ENCODE assay signal across 6 cellular contexts in genomic region chr1:145995964-145996432, GRCh38. TPM values are rescaled to one million over a fixed set of nuclear protein-coding genes. Genes with fewer than 3 reads are reported as not detected.
DNase-seq lines count a peak whose midpoint lies in the region; ATAC-seq lines count a peak whose summit lies in the region.

No MANE protein-coding gene starts in this region.

- POLR2A ChIA-PET in naive thymus-derived CD4-positive, alpha-beta T cell (lab: Charles Lee) = interaction anchor here (0.8 to 35.8 kb wide), 13 partner anchors 9 to 172 kb away, joined by 3 to 1779 read pairs (median 24); partner anchors contain the start of genes ANKRD34A, HJV, LIX1L and NUDT17

- H3K27me3 Mint-ChIP-seq in naive thymus-derived CD4-positive, alpha-beta T cell = peaks cover 0 to 3% (median 0%) of the 10 kb centered on the region in 5 donors

- no peak for ATAC-seq in naive thymus-derived CD4-positive, alpha-beta T cell
- ATAC-seq in HG03565 (IDR thresholded peaks at IDR 0.05; ENCODE audit: unreplicated experiment) = no peak

- intact Hi-C loops in naive thymus-derived CD4-positive, alpha-beta T cell (cut with micrococcal nuclease) = loop anchor here (1.0 to 5.0 kb wide), 6 partner anchors 8 to 77 kb away; partner anchors contain the start of genes ANKRD34A (in 1 of the 2), PEX11B (in 1 of the 2), POLR3GL (in 1 of the 2) and RBM8A (in 1 of the 2)

- H3K9me3 ChIP-seq in HUES48 (ENCODE audit: control insufficient read depth, insufficient read depth, low read length) = no peaks in the 10 kb centered on the region
- no peaks in the 10 kb centered on the region for H3K9me3 ChIP-seq in naive thymus-derived CD4-positive, alpha-beta T cell (ENCODE audit: control insufficient read depth in 2 of 3, low read length in 3 of 3)

- peaks cover 41 to 73% (median 54%) of the 10 kb centered on the region in 7 donors for H3K4me1 Mint-ChIP-seq in naive thymus-derived CD4-positive, alpha-beta T cell

- H3K4me3 Mint-ChIP-seq in naive thymus-derived CD4-positive, alpha-beta T cell = peak overlapping the region; percentile 89 to 99 (median 98)

- peak overlapping the region; percentile 89 for H3K4me3 ChIP-seq in HUES48 (ENCODE audit: low read depth, low read length)
- H3K4me3 ChIP-seq in naive thymus-derived CD4-positive, alpha-beta T cell (ENCODE audit: low read length) = peak overlapping the region; percentile 97

- peak overlapping the region; percentile 86 for H3K9ac ChIP-seq in HUES48 (ENCODE audit: low read depth, low read length)

- peaks cover 33% of the 10 kb centered on the region for H3K36me3 ChIP-seq in HUES48 (ENCODE audit: control insufficient read depth, insufficient read depth, low read length)
- H3K36me3 ChIP-seq in naive thymus-derived CD4-positive, alpha-beta T cell (ENCODE audit: control insufficient read depth in 2 of 3, insufficient read depth in 3 of 3, low read length in 3 of 3) = peaks cover 36 to 47% (median 37%) of the 10 kb centered on the region in 3 experiments

- peaks cover 0 to 14% (median 0%) of the 10 kb centered on the region in 11 donors for H3K9me3 Mint-ChIP-seq in naive thymus-derived CD4-positive, alpha-beta T cell

- H3K27me3 ChIP-seq in HUES48 (ENCODE audit: control insufficient read depth, insufficient read depth, low read length) = no peaks in the 10 kb centered on the region
- no peaks in the 10 kb centered on the region for H3K27me3 ChIP-seq in naive thymus-derived CD4-positive, alpha-beta T cell (ENCODE audit: control insufficient read depth in 2 of 2, insufficient read depth in 2 of 2, low read length in 2 of 2)

- H3K27ac ChIP-seq in HUES48 (ENCODE audit: low read depth, low read length) = peak overlapping the region; percentile 6
- H3K27ac ChIP-seq in adipose tissue (ENCODE audit: low read depth, low read length) = peak overlapping the region; percentile 92
- H3K27ac ChIP-seq in naive thymus-derived CD4-positive, alpha-beta T cell (ENCODE audit: low read depth, low read length) = peak overlapping the region; percentile 91

- DNase-seq in naive thymus-derived CD4-positive, alpha-beta T cell = no peak
- no peak for DNase-seq in DMS153 (lab: John Stamatoyannopoulos, UW)
- no peak for DNase-seq in NCI-H1436 (lab: John Stamatoyannopoulos, UW)

- CTCF ChIA-PET in naive thymus-derived CD4-positive, alpha-beta T cell (lab: Charles Lee) = interaction anchor here (1.4 to 12.8 kb wide), 5 partner anchors 9 to 16 kb away, joined by 3 to 193 read pairs (median 6); no protein-coding TSS in a partner anchor

- peak overlapping the region; percentile 94 to 99 (median 97) for H3K27ac Mint-ChIP-seq in naive thymus-derived CD4-positive, alpha-beta T cell

- 0 to 1% (median 0%) methylated on average over 13 of the region's 13 CpGs for WGBS in adipose tissue, 3 donors

- H3K4me1 ChIP-seq in HUES48 (ENCODE audit: control insufficient read depth, insufficient read depth, low read length) = peaks cover 27% of the 10 kb centered on the region
- H3K4me1 ChIP-seq in naive thymus-derived CD4-positive, alpha-beta T cell (ENCODE audit: control insufficient read depth in 2 of 2, insufficient read depth in 2 of 2, low read length in 2 of 2) = peaks cover 37 to 48% of the 10 kb centered on the region in 2 donors

- peaks cover 31 to 52% (median 50%) of the 10 kb centered on the region in 5 donors for H3K36me3 Mint-ChIP-seq in naive thymus-derived CD4-positive, alpha-beta T cell

RNA-seq across cellular contexts. Expression of gene TXNIP, which starts 0.4 kb away (rescaled TPM):
- 1,000 to 10,000 TPM in 1 of 3 donors, 100 to 1,000 TPM in 2; 378 to 1,060 (median 834) TPM for polyA plus RNA-seq in adipose tissue
- 1,000 to 10,000 TPM in 1 of 5 experiments, 100 to 1,000 TPM in 4; 498 to 1,101 (median 659) TPM for total RNA-seq in naive thymus-derived CD4-positive, alpha-beta T cell
- polyA plus RNA-seq in naive thymus-derived CD4-positive, alpha-beta T cell = 1,000 to 10,000 TPM; 3,808 to 5,430 TPM

RNA-seq across cellular contexts. Expression of gene HJV, which starts 25.5 kb away (rescaled TPM):
- not detected for polyA plus RNA-seq in adipose tissue
- not detected for total RNA-seq in naive thymus-derived CD4-positive, alpha-beta T cell
- not detected for polyA plus RNA-seq in naive thymus-derived CD4-positive, alpha-beta T cell

RNA-seq across cellular contexts. Expression of gene POLR3GL, which starts 31.5 kb away (rescaled TPM):
- polyA plus RNA-seq in adipose tissue = 10 to 100 TPM; 15.2 to 78.7 (median 46.4) TPM
- total RNA-seq in naive thymus-derived CD4-positive, alpha-beta T cell = 10 to 100 TPM; 20.7 to 37.5 (median 25.5) TPM
- polyA plus RNA-seq in naive thymus-derived CD4-positive, alpha-beta T cell = 100 to 1,000 TPM in 1 of 2 donors, 10 to 100 TPM in 1; 99.6 to 113 TPM

RNA-seq across cellular contexts. Expression of gene ANKRD34A, which starts 31.6 kb away (rescaled TPM):
- under 1 TPM in 2 of 3 donors, not detected in 1; 0.21 to 0.51 TPM for polyA plus RNA-seq in adipose tissue
- 1 to 10 TPM in 3 of 5 experiments, under 1 TPM in 2; 0.54 to 1.5 (median 1.2) TPM for total RNA-seq in naive thymus-derived CD4-positive, alpha-beta T cell
- under 1 TPM; 0.11 to 0.22 TPM for polyA plus RNA-seq in naive thymus-derived CD4-positive, alpha-beta T cell

RNA-seq across cellular contexts. Expression of gene LIX1L, which starts 38.2 kb away (rescaled TPM):
- polyA plus RNA-seq in adipose tissue = 10 to 100 TPM in 2 of 3 donors, 1 to 10 TPM in 1; 2.6 to 21.6 (median 12.3) TPM
- total RNA-seq in naive thymus-derived CD4-positive, alpha-beta T cell = 10 to 100 TPM; 31.6 to 59.2 (median 47.6) TPM
- 10 to 100 TPM; 29.3 to 32.1 TPM for polyA plus RNA-seq in naive thymus-derived CD4-positive, alpha-beta T cell

Comparison
In these comparisons a context has a peak if more than half of its experiments do, and no peak if none do; other contexts are left out.
1. H3K27ac ChIP-seq: peak in every context shown above with its lines; median percentile 92 in adipose tissue; 91 in naive thymus-derived CD4-positive, alpha-beta T cell; 6 in HUES48.